ENCODE assay signal across 18 cellular contexts in genomic region chr1:20753589-20753988, GRCh38. TPM values are rescaled to one million over a fixed set of nuclear protein-coding genes. Genes with fewer than 3 reads are reported as not detected.
DNase-seq lines count a peak whose midpoint lies in the region; ATAC-seq and TF ChIP-seq lines count a peak whose summit lies in the region.
"Had no signal": no experiment of that assay in that cellular context is flagged by ENCODE, and none has a peak within 500 bp of the region (broad histone marks: within the 10 kb centered on the region; RNA-seq: fewer than 3 reads in every experiment).

No MANE protein-coding gene starts in this region.

- no peak for ATAC-seq in activated T-helper 17 cell treated with anti-CD3 and anti-CD28 coated beads, Interleukin-2, amount 50 U/mL, for 72 hours (replicated peaks)
- ATAC-seq: body of pancreas had no signal

- no peak overlapping the region for H3K4me3 Mint-ChIP-seq in activated T-helper 17 cell treated with anti-CD3 and anti-CD28 coated beads, Interleukin-2, amount 50 U/mL, for 72 hours
- H3K4me3 Mint-ChIP-seq: B cell had no signal

- no peaks in the 10 kb centered on the region for H3K27me3 Mint-ChIP-seq in activated T-helper 17 cell treated with anti-CD3 and anti-CD28 coated beads, Interleukin-2, amount 50 U/mL, for 72 hours
- H3K27me3 Mint-ChIP-seq: B cell had no signal

- DNase-seq in DMS79 (lab: John Stamatoyannopoulos, UW), result peak; percentile 19
- DNase-seq in HCEC 1CT, result peak; percentile 18
- DNase-seq in amniotic epithelial cell (ENCODE audit: low read depth), result peak; percentile 47
- DNase-seq in kidney tubule cell (ENCODE audit: low spot score), result peak; percentile 4
- DNase-seq in GM13977 (ENCODE audit: low spot score), result no peak
- no peak for DNase-seq in dermis blood vessel endothelial cell
- DNase-seq: activated CD4-positive, CD25-positive, alpha-beta regulatory T cell treated with anti-CD3 and anti-CD28 coated beads, Interleukin-2, amount 50 U/mL, for 72 hours; body of pancreas; erythroblast; KG1; NCI-H1105; NCI-H748 treated with DMSO at 0.1 percent for 48 hours; OCI-M1; stimulated activated CD4-positive, alpha-beta T cell treated with anti-CD3 and anti-CD28 coated beads, Interleukin-2, amount 100 ng/mL, for 48 hours; uterus had no signal

- no peak overlapping the region for H3K27ac Mint-ChIP-seq in activated T-helper 17 cell treated with anti-CD3 and anti-CD28 coated beads, Interleukin-2, amount 50 U/mL, for 72 hours
- H3K27ac Mint-ChIP-seq: B cell had no signal

- TF ChIP-seq CTCF in GM13977 (IDR thresholded peaks at IDR 0.05; ENCODE audit: extremely low read depth, insufficient read depth, missing control alignments), result no peak

- H3K36me3 Mint-ChIP-seq in activated T-helper 17 cell treated with anti-CD3 and anti-CD28 coated beads, Interleukin-2, amount 50 U/mL, for 72 hours (ENCODE audit: low read depth), result peaks cover 82% of the 10 kb centered on the region

- in situ Hi-C loops in GM13977 (cut with MboI; ENCODE audit: low pct_unique_long_range_greater_than_20kb, low sequenced_read_pairs, unreplicated experiment), result no loop called here

- H3K9me3 Mint-ChIP-seq in activated T-helper 17 cell treated with anti-CD3 and anti-CD28 coated beads, Interleukin-2, amount 50 U/mL, for 72 hours, result no peaks in the 10 kb centered on the region

- H3K4me1 Mint-ChIP-seq in activated T-helper 17 cell treated with anti-CD3 and anti-CD28 coated beads, Interleukin-2, amount 50 U/mL, for 72 hours, result no peaks in the 10 kb centered on the region
- H3K4me1 Mint-ChIP-seq: B cell had no signal

RNA-seq across cellular contexts. Expression of gene SH2D5, which starts 21.1 kb away (rescaled TPM):
- total RNA-seq in dermis blood vessel endothelial cell, result under 0.01 and 0.42 TPM in 2 replicates
- under 1 TPM in 1 of 2 donors, not detected in 1; 0.06 TPM for total RNA-seq in activated T-helper 17 cell treated with anti-CD3 and anti-CD28 coated beads, Interleukin-2, amount 50 U/mL, for 72 hours
- total RNA-seq: body of pancreas had no signal

RNA-seq across cellular contexts. Expression of gene HP1BP3, which starts 33.5 kb away (rescaled TPM):
- 236 and 322 TPM in 2 replicates for total RNA-seq in dermis blood vessel endothelial cell
- 100 to 1,000 TPM; 223 to 244 TPM for total RNA-seq in activated T-helper 17 cell treated with anti-CD3 and anti-CD28 coated beads, Interleukin-2, amount 50 U/mL, for 72 hours

RNA-seq across cellular contexts. Expression of gene KIF17, which starts 35.8 kb away (rescaled TPM):
- 32.3 and 39.5 TPM in 2 replicates for total RNA-seq in dermis blood vessel endothelial cell
- total RNA-seq in activated T-helper 17 cell treated with anti-CD3 and anti-CD28 coated beads, Interleukin-2, amount 50 U/mL, for 72 hours, result under 1 TPM; 0.06 to 0.85 TPM
- total RNA-seq: B cell, SK-MEL-5 had no signal

Comparison
In these comparisons a context has a peak if more than half of its experiments do, and no peak if none do; other contexts are left out.
1. DNase-seq: peak in DMS79 (single experiment), HCEC 1CT (single experiment), amniotic epithelial cell (single experiment) and kidney tubule cell (single experiment); none in GM13977 (single experiment) and dermis blood vessel endothelial cell (single experiment).
2. RNA of gene KIF17, which starts 35.8 kb away (total RNA-seq): 32.3 to 39.5 TPM in dermis blood vessel endothelial cell; 0.06 to 0.85 TPM in activated T-helper 17 cell treated with anti-CD3 and anti-CD28 coated beads, Interleukin-2, amount 50 U/mL, for 72 hours; every median in the first group is over 10 times any median in the second.